Comparison of ENCODE assay signal across 1 cellular context in the genomic region with DNA sequence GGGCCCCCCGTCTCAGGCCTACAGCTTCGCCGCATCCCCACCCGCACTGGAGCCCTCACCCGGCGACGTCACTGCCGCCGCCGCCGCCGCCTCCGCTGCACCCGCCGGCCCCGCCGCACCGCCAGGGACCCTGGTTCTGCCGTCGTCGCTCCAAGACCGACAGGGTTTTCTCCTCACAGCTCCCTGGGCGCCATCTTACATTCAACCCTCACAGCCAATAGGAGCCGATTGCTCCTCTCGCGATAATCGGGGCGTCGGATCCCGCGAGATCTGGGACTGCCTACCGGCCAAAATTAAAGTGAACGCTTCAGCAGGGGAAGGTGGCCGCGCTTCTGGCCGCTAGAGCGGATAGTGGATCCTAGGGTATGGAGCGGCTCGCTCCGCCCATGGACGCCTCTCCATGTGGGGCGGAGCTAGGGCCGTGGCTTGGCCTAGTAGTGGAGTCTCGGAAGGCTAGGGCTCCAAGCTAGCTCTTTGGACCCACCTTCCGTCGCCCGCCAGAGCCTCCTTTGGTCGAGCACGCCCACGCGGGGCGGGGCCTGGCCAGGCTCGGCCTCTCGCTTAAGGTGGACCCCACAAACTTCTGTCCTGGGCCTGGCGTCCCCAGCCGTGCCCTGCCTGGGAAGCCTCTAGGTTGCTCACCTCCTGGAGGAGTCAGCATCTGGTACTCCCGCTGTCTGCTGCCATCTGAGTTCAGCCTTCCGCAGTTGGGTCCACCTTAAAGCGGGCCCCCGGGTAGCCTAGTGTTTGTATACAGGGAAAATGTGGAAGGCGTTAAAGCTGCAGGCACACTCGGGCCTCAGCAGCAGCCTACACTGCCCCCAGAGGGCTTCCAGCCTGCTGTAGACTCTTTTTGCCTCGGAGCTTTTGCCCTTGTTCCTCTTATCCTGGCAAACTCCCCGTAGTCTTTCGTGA.
A peak's percentile ranks its signal among the peaks of the same experiment; 100 is the strongest.
TF ChIP-seq lines count a peak whose summit lies in the region.

A gene with protein sequence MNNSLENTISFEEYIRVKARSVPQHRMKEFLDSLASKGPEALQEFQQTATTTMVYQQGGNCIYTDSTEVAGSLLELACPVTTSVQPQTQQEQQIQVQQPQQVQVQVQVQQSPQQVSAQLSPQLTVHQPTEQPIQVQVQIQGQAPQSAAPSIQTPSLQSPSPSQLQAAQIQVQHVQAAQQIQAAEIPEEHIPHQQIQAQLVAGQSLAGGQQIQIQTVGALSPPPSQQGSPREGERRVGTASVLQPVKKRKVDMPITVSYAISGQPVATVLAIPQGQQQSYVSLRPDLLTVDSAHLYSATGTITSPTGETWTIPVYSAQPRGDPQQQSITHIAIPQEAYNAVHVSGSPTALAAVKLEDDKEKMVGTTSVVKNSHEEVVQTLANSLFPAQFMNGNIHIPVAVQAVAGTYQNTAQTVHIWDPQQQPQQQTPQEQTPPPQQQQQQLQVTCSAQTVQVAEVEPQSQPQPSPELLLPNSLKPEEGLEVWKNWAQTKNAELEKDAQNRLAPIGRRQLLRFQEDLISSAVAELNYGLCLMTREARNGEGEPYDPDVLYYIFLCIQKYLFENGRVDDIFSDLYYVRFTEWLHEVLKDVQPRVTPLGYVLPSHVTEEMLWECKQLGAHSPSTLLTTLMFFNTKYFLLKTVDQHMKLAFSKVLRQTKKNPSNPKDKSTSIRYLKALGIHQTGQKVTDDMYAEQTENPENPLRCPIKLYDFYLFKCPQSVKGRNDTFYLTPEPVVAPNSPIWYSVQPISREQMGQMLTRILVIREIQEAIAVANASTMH (minus strand): TSS at position 219 of the 915 bp plus-strand sequence. CDS start 17,054 bp downstream, outside the sequence.

TF ChIP-seq in HepG2, 621 proteins besides CTCF, POLR2A, EP300 and RAD21 (continued from another document and continues in another):
- TF ChIP-seq ZNF775 (CRISPR knock-in tag; IDR thresholded peaks at IDR 0.05; ENCODE audit: borderline replicate concordance) (no peak), RCOR2 (CRISPR knock-in tag; IDR thresholded peaks at IDR 0.05) (0 out of 2 replicates have a peak, but pooled peaks have one; percentile 5), ZFP36L2 (CRISPR knock-in tag; IDR thresholded peaks at IDR 0.05) (no peak), TCF7 (IDR thresholded peaks at IDR 0.05; ENCODE audit: low read depth) (no peak), MAFK (conservative IDR thresholded peaks at IDR 0.05 in 1 of 2, IDR thresholded peaks at IDR 0.05 in 1 of 2; ENCODE audit: low read length in 2 of 2) (no peak), SOX6 (IDR thresholded peaks at IDR 0.05) (no peak), SOX6 (CRISPR knock-in tag; IDR thresholded peaks at IDR 0.05) (peak; percentile 76), CAMTA2 (CRISPR knock-in tag; IDR thresholded peaks at IDR 0.05; ENCODE audit: borderline replicate concordance) (no peak), ZNF234 (CRISPR knock-in tag; conservative IDR thresholded peaks at IDR 0.05) (no peak), SP4 (CRISPR knock-in tag; IDR thresholded peaks at IDR 0.05) (peak; percentile 84; the same call in 1 of the 2 replicates), ZZZ3 (CRISPR knock-in tag; IDR thresholded peaks at IDR 0.05; ENCODE audit: borderline replicate concordance) (no peak; the same call in 1 of the 2 replicates), PTBP1 (IDR thresholded peaks at IDR 0.05; ENCODE audit: low read depth, low read length, poor library complexity, severe bottlenecking) (peak; percentile 72), FIP1L1 (IDR thresholded peaks at IDR 0.05; ENCODE audit: borderline replicate concordance, insufficient read depth, low read depth, low read length) (no peak; the same call in 1 of the 2 replicates), ZNF776 (CRISPR knock-in tag; IDR thresholded peaks at IDR 0.05) (no peak), ZNF501 (CRISPR knock-in tag; IDR thresholded peaks at IDR 0.05) (no peak; the same call in 1 of the 2 replicates), PLRG1 (conservative IDR thresholded peaks at IDR 0.05) (no peak), ATAD3A (CRISPR knock-in tag; IDR thresholded peaks at IDR 0.05) (no peak), CHD4 (IDR thresholded peaks at IDR 0.05; ENCODE audit: borderline replicate concordance, low read length) (no peak), NFIB (CRISPR knock-in tag; IDR thresholded peaks at IDR 0.05; ENCODE audit: borderline replicate concordance) (no peak), PITX1 (CRISPR knock-in tag; IDR thresholded peaks at IDR 0.05) (peak; percentile 69; the same call in 1 of the 2 replicates), ATF7 (IDR thresholded peaks at IDR 0.05) (no peak), ATF7 (CRISPR knock-in tag; IDR thresholded peaks at IDR 0.05) (no peak), TBL1XR1 (IDR thresholded peaks at IDR 0.05; ENCODE audit: borderline replicate concordance, low read length, partially characterized antibody) (peak; percentile 61), KDM1A (CRISPR knock-in tag; IDR thresholded peaks at IDR 0.05) (no peak), ZNF326 (CRISPR knock-in tag; IDR thresholded peaks at IDR 0.05; ENCODE audit: borderline replicate concordance) (no peak), ZBTB21 (CRISPR knock-in tag; IDR thresholded peaks at IDR 0.05) (0 out of 2 replicates have a peak, but pooled peaks have one; percentile 23), HOXA3 (CRISPR knock-in tag; IDR thresholded peaks at IDR 0.05) (no peak; the same call in 1 of the 2 replicates), ZNF232 (CRISPR knock-in tag; IDR thresholded peaks at IDR 0.05; ENCODE audit: borderline replicate concordance) (no peak), ZNF282 (IDR thresholded peaks at IDR 0.05; ENCODE audit: partially characterized antibody) (peak; percentile 97), NFYC (CRISPR knock-in tag; IDR thresholded peaks at IDR 0.05) (peak; percentile 88), ZNF382 (CRISPR knock-in tag; IDR thresholded peaks at IDR 0.05; ENCODE audit: borderline replicate concordance) (no peak; the same call in 1 of the 2 replicates), TOPORS (CRISPR knock-in tag; IDR thresholded peaks at IDR 0.05) (peak; percentile 92; the same call in 1 of the 2 replicates), ZNF496 (CRISPR knock-in tag; IDR thresholded peaks at IDR 0.05; ENCODE audit: insufficient replicate concordance) (no peak)
- TF ChIP-seq, protein P1, sequence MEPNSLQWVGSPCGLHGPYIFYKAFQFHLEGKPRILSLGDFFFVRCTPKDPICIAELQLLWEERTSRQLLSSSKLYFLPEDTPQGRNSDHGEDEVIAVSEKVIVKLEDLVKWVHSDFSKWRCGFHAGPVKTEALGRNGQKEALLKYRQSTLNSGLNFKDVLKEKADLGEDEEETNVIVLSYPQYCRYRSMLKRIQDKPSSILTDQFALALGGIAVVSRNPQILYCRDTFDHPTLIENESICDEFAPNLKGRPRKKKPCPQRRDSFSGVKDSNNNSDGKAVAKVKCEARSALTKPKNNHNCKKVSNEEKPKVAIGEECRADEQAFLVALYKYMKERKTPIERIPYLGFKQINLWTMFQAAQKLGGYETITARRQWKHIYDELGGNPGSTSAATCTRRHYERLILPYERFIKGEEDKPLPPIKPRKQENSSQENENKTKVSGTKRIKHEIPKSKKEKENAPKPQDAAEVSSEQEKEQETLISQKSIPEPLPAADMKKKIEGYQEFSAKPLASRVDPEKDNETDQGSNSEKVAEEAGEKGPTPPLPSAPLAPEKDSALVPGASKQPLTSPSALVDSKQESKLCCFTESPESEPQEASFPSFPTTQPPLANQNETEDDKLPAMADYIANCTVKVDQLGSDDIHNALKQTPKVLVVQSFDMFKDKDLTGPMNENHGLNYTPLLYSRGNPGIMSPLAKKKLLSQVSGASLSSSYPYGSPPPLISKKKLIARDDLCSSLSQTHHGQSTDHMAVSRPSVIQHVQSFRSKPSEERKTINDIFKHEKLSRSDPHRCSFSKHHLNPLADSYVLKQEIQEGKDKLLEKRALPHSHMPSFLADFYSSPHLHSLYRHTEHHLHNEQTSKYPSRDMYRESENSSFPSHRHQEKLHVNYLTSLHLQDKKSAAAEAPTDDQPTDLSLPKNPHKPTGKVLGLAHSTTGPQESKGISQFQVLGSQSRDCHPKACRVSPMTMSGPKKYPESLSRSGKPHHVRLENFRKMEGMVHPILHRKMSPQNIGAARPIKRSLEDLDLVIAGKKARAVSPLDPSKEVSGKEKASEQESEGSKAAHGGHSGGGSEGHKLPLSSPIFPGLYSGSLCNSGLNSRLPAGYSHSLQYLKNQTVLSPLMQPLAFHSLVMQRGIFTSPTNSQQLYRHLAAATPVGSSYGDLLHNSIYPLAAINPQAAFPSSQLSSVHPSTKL (CRISPR knock-in tag; IDR thresholded peaks at IDR 0.05) = peak; percentile 28
- TF ChIP-seq, protein P2, sequence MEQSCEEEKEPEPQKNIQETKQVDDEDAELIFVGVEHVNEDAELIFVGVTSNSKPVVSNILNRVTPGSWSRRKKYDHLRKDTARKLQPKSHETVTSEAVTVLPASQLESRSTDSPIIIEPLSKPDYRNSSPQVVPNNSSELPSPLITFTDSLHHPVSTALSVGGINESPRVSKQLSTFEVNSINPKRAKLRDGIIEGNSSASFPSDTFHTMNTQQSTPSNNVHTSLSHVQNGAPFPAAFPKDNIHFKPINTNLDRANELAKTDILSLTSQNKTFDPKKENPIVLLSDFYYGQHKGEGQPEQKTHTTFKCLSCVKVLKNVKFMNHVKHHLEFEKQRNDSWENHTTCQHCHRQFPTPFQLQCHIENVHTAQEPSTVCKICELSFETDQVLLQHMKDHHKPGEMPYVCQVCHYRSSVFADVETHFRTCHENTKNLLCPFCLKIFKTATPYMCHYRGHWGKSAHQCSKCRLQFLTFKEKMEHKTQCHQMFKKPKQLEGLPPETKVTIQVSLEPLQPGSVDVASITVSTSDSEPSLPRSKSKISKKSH (CRISPR knock-in tag; IDR thresholded peaks at IDR 0.05; ENCODE audit: borderline replicate concordance) = peak; percentile 69; the same call in 1 of the 2 replicates
- TF ChIP-seq, protein P3, sequence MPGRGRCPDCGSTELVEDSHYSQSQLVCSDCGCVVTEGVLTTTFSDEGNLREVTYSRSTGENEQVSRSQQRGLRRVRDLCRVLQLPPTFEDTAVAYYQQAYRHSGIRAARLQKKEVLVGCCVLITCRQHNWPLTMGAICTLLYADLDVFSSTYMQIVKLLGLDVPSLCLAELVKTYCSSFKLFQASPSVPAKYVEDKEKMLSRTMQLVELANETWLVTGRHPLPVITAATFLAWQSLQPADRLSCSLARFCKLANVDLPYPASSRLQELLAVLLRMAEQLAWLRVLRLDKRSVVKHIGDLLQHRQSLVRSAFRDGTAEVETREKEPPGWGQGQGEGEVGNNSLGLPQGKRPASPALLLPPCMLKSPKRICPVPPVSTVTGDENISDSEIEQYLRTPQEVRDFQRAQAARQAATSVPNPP (CRISPR knock-in tag; IDR thresholded peaks at IDR 0.05) = 0 out of 2 replicates have a peak, but pooled peaks have one; percentile 35
- TF ChIP-seq, protein P4, sequence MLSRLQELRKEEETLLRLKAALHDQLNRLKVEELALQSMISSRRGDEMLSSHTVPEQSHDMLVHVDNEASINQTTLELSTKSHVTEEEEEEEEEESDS (CRISPR knock-in tag; IDR thresholded peaks at IDR 0.05; ENCODE audit: borderline replicate concordance) = no peak; the same call in 1 of the 2 replicates
- TF ChIP-seq, protein P5, sequence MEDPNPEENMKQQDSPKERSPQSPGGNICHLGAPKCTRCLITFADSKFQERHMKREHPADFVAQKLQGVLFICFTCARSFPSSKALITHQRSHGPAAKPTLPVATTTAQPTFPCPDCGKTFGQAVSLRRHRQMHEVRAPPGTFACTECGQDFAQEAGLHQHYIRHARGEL (CRISPR knock-in tag; IDR thresholded peaks at IDR 0.05) = no peak
- TF ChIP-seq, protein P6, sequence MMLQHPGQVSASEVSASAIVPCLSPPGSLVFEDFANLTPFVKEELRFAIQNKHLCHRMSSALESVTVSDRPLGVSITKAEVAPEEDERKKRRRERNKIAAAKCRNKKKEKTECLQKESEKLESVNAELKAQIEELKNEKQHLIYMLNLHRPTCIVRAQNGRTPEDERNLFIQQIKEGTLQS (CRISPR knock-in tag; IDR thresholded peaks at IDR 0.05) = no peak
- TF ChIP-seq, protein P7, sequence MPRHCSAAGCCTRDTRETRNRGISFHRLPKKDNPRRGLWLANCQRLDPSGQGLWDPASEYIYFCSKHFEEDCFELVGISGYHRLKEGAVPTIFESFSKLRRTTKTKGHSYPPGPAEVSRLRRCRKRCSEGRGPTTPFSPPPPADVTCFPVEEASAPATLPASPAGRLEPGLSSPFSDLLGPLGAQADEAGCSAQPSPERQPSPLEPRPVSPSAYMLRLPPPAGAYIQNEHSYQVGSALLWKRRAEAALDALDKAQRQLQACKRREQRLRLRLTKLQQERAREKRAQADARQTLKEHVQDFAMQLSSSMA (CRISPR knock-in tag; IDR thresholded peaks at IDR 0.05) = peak; percentile 80; the same call in 1 of the 2 replicates
- TF ChIP-seq, protein P8, sequence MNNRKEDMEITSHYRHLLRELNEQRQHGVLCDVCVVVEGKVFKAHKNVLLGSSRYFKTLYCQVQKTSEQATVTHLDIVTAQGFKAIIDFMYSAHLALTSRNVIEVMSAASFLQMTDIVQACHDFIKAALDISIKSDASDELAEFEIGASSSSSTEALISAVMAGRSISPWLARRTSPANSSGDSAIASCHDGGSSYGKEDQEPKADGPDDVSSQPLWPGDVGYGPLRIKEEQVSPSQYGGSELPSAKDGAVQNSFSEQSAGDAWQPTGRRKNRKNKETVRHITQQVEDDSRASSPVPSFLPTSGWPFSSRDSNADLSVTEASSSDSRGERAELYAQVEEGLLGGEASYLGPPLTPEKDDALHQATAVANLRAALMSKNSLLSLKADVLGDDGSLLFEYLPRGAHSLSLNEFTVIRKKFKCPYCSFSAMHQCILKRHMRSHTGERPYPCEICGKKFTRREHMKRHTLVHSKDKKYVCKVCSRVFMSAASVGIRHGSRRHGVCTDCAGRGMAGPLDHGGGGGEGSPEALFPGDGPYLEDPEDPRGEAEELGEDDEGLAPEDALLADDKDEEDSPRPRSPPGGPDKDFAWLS (CRISPR knock-in tag; IDR thresholded peaks at IDR 0.05; ENCODE audit: borderline replicate concordance) = no peak
- TF ChIP-seq, protein P9, sequence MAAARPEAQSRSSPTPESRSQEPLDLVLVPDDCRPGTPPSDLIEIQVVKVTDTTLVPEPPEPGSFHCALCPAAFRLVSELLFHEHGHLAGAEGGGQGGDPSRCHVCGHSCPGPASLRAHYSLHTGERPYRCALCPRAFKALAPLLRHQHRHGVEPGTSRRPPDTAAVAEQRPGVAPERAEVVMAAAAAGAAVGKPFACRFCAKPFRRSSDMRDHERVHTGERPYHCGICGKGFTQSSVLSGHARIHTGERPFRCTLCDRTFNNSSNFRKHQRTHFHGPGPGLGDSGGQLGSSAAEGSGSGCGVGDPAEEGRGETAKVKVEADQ (CRISPR knock-in tag; IDR thresholded peaks at IDR 0.05; ENCODE audit: borderline replicate concordance) = peak; percentile 77
- TF ChIP-seq, protein P10, sequence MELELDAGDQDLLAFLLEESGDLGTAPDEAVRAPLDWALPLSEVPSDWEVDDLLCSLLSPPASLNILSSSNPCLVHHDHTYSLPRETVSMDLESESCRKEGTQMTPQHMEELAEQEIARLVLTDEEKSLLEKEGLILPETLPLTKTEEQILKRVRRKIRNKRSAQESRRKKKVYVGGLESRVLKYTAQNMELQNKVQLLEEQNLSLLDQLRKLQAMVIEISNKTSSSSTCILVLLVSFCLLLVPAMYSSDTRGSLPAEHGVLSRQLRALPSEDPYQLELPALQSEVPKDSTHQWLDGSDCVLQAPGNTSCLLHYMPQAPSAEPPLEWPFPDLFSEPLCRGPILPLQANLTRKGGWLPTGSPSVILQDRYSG (CRISPR knock-in tag; IDR thresholded peaks at IDR 0.05) = no peak
- TF ChIP-seq, protein P11, sequence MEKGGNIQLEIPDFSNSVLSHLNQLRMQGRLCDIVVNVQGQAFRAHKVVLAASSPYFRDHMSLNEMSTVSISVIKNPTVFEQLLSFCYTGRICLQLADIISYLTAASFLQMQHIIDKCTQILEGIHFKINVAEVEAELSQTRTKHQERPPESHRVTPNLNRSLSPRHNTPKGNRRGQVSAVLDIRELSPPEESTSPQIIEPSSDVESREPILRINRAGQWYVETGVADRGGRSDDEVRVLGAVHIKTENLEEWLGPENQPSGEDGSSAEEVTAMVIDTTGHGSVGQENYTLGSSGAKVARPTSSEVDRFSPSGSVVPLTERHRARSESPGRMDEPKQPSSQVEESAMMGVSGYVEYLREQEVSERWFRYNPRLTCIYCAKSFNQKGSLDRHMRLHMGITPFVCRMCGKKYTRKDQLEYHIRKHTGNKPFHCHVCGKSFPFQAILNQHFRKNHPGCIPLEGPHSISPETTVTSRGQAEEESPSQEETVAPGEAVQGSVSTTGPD (CRISPR knock-in tag; IDR thresholded peaks at IDR 0.05) = no peak
